Comparison of ENCODE assay signal across 9 cellular contexts in the genomic region with DNA sequence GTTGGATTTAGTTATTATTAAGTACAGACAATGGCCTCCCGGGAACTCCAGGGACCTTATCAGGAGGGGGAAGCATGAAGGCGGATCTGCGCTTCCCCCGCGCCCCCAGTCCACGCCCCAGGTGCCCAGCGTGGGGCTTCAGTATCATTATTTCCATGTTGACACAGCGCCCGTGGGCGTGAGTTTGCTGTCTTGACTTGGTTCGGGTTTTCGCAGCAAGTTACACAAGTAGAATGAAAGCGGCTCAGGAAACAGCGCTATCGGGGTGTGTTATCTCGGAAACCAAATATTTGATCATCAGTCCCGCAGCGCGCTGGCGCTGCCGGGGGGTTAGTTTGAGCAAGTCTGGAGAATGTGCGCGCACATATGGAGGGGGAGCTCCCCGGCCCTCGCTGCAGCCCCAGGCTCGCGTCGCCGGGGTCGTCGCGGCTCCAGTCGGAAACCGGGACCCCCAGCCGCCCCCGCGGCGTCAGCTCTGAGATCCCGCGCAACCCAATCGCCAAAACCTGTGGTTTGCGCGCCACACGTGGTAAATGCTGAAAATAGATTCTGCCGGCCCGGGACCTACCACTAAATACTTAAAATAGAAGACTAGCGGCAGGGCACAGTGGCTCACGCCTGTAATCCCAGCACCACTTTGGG. TPM values are rescaled to one million over a fixed set of nuclear protein-coding genes. Genes with fewer than 3 reads are reported as not detected.
DNase-seq lines count a peak whose midpoint lies in the region; ATAC-seq and TF ChIP-seq lines count a peak whose summit lies in the region.
"Had no signal": no experiment of that assay in that cellular context is flagged by ENCODE, and none has a peak within 500 bp of the region (broad histone marks: within the 10 kb centered on the region; RNA-seq: fewer than 3 reads in every experiment).

No MANE protein-coding gene starts in this region.

- peak overlapping the region; percentile 49 to 62 (median 54) for H3K4me3 ChIP-seq in esophagus muscularis mucosa

- TF ChIP-seq CTCF in LNCAP (IDR thresholded peaks at IDR 0.05) (peak; percentile 11; the same call in 1 of the 2 replicates), esophagus muscularis mucosa (IDR thresholded peaks at IDR 0.05) (no peak), progenitor cell of endocrine pancreas (IDR thresholded peaks at IDR 0.05; ENCODE audit: unreplicated experiment) (no peak)

- H3K36me3 ChIP-seq in esophagus muscularis mucosa: no peaks in the 10 kb centered on the region

- peaks cover 27% of the 10 kb centered on the region for H3K27me3 Mint-ChIP-seq in progenitor cell of endocrine pancreas

- H3K4me1 Mint-ChIP-seq in progenitor cell of endocrine pancreas (ENCODE audit: low read depth): peaks cover 53% of the 10 kb centered on the region
- H3K4me1 Mint-ChIP-seq: immature natural killer cell had no signal

- H3K27ac Mint-ChIP-seq in progenitor cell of endocrine pancreas: peak overlapping the region; percentile 95
- H3K27ac Mint-ChIP-seq: effector memory CD8-positive, alpha-beta T cell; immature natural killer cell had no signal

- peaks cover 6 to 53% (median 34%) of the 10 kb centered on the region in 4 donors for H3K4me1 ChIP-seq in esophagus muscularis mucosa

- no peaks in the 10 kb centered on the region for H3K9me3 ChIP-seq in esophagus muscularis mucosa

- TF ChIP-seq POLR2A in esophagus muscularis mucosa (IDR thresholded peaks at IDR 0.05; ENCODE audit: low read depth): no peak

- WGBS in esophagus muscularis mucosa: 14% methylated on average over 25 of the region's 48 CpGs

- H3K4me3 Mint-ChIP-seq in progenitor cell of endocrine pancreas (ENCODE audit: low read depth): peak overlapping the region; percentile 90
- H3K4me3 Mint-ChIP-seq: effector memory CD8-positive, alpha-beta T cell; immature natural killer cell had no signal

- DNase-seq in ELF-1 (ENCODE audit: low read depth, low spot score) (peak; percentile 60), esophagus muscularis mucosa (ENCODE audit: extremely low spot score) (no peak), progenitor cell of endocrine pancreas (ENCODE audit: low spot score, unreplicated experiment) (peak; percentile 56), Kasumi-1 (lab: John Stamatoyannopoulos, UW) (no peak), CD1c-positive myeloid dendritic cell (ENCODE audit: extremely low spot score) (no peak)
- DNase-seq: effector memory CD8-positive, alpha-beta T cell; immature natural killer cell had no signal

- peaks cover 0 to 100% (median 32%) of the 10 kb centered on the region in 4 donors for H3K27me3 ChIP-seq in esophagus muscularis mucosa

- H3K27ac ChIP-seq in esophagus muscularis mucosa (replicated peaks in 1 of 4): peak overlapping the region; percentile 32 to 57 (median 44)

- H3K36me3 Mint-ChIP-seq in progenitor cell of endocrine pancreas (ENCODE audit: insufficient read depth): no peaks in the 10 kb centered on the region
- H3K36me3 Mint-ChIP-seq: immature natural killer cell had no signal

- no peak for ATAC-seq in HG02763 (IDR thresholded peaks at IDR 0.05; ENCODE audit: unreplicated experiment)
- ATAC-seq: effector memory CD8-positive, alpha-beta T cell had no signal

- intact Hi-C loops in esophagus muscularis mucosa (cut with DNase I): no loop called here

- no peak for TF ChIP-seq EP300 in esophagus muscularis mucosa (IDR thresholded peaks at IDR 0.05)

- H3K9me3 Mint-ChIP-seq in progenitor cell of endocrine pancreas (ENCODE audit: low read depth): no peaks in the 10 kb centered on the region
- H3K9me3 Mint-ChIP-seq: effector memory CD8-positive, alpha-beta T cell; immature natural killer cell had no signal

RNA-seq across cellular contexts. Expression of gene BMP7, which starts 2.2 kb away (rescaled TPM):
- total RNA-seq in esophagus muscularis mucosa (1 to 10 TPM; 4.6 to 7.1 (median 5.6) TPM), progenitor cell of endocrine pancreas (28.4 and 35.4 TPM in 2 replicates)

Comparison
In these comparisons a context has a peak if more than half of its experiments do, and no peak if none do; other contexts are left out.
1. DNase-seq: peak in ELF-1 (single experiment) and progenitor cell of endocrine pancreas (single experiment); none in esophagus muscularis mucosa (single experiment), Kasumi-1 (0 of 2) and CD1c-positive myeloid dendritic cell (single experiment).